Comparison of ENCODE assay signal across 1 cellular context in genomic region chr15:63391669-63392354, GRCh38.
A peak's percentile ranks its signal among the peaks of the same experiment; 100 is the strongest.
TF ChIP-seq lines count a peak whose summit lies in the region.

No MANE protein-coding gene starts in this region.

TF ChIP-seq in K562, 482 proteins besides CTCF, POLR2A, EP300 and RAD21 (continued from another document and continues in another):
- TF ChIP-seq, protein P1, sequence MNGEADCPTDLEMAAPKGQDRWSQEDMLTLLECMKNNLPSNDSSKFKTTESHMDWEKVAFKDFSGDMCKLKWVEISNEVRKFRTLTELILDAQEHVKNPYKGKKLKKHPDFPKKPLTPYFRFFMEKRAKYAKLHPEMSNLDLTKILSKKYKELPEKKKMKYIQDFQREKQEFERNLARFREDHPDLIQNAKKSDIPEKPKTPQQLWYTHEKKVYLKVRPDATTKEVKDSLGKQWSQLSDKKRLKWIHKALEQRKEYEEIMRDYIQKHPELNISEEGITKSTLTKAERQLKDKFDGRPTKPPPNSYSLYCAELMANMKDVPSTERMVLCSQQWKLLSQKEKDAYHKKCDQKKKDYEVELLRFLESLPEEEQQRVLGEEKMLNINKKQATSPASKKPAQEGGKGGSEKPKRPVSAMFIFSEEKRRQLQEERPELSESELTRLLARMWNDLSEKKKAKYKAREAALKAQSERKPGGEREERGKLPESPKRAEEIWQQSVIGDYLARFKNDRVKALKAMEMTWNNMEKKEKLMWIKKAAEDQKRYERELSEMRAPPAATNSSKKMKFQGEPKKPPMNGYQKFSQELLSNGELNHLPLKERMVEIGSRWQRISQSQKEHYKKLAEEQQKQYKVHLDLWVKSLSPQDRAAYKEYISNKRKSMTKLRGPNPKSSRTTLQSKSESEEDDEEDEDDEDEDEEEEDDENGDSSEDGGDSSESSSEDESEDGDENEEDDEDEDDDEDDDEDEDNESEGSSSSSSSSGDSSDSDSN (IDR thresholded peaks at IDR 0.05; ENCODE audit: borderline replicate concordance in 1 of 2, low read depth in 2 of 2, low read length in 2 of 2), result no peak
- no peak for TF ChIP-seq MAFG (tag; conservative IDR thresholded peaks at IDR 0.05)
- TF ChIP-seq FUS (optimal IDR thresholded peaks at IDR 0.05; ENCODE audit: low read depth, low read length), result no peak
- peak; percentile 44 for TF ChIP-seq EGR1 (conservative IDR thresholded peaks at IDR 0.05)
- 0 out of 2 replicates have a peak, but pooled peaks have one; percentile 4 for TF ChIP-seq BHLHE40 (IDR thresholded peaks at IDR 0.05; ENCODE audit: low read length)
- TF ChIP-seq ATF3 (IDR thresholded peaks at IDR 0.05), result no peak
- TF ChIP-seq ATF3 (CRISPR knock-in tag; conservative IDR thresholded peaks at IDR 0.05), result no peak
- TF ChIP-seq SOX6 (IDR thresholded peaks at IDR 0.05), result peak; percentile 65
- TF ChIP-seq, protein P2, sequence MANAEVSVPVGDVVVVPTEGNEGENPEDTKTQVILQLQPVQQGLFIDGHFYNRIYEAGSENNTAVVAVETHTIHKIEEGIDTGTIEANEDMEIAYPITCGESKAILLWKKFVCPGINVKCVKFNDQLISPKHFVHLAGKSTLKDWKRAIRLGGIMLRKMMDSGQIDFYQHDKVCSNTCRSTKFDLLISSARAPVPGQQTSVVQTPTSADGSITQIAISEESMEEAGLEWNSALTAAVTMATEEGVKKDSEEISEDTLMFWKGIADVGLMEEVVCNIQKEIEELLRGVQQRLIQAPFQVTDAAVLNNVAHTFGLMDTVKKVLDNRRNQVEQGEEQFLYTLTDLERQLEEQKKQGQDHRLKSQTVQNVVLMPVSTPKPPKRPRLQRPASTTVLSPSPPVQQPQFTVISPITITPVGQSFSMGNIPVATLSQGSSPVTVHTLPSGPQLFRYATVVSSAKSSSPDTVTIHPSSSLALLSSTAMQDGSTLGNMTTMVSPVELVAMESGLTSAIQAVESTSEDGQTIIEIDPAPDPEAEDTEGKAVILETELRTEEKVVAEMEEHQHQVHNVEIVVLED (CRISPR knock-in tag; IDR thresholded peaks at IDR 0.05), result no peak
- TF ChIP-seq, protein P3, sequence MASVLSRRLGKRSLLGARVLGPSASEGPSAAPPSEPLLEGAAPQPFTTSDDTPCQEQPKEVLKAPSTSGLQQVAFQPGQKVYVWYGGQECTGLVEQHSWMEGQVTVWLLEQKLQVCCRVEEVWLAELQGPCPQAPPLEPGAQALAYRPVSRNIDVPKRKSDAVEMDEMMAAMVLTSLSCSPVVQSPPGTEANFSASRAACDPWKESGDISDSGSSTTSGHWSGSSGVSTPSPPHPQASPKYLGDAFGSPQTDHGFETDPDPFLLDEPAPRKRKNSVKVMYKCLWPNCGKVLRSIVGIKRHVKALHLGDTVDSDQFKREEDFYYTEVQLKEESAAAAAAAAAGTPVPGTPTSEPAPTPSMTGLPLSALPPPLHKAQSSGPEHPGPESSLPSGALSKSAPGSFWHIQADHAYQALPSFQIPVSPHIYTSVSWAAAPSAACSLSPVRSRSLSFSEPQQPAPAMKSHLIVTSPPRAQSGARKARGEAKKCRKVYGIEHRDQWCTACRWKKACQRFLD (CRISPR knock-in tag; IDR thresholded peaks at IDR 0.05), result no peak
- 0 out of 2 replicates have a peak, but pooled peaks have one; percentile 55 for TF ChIP-seq ZNF76 (CRISPR knock-in tag; IDR thresholded peaks at IDR 0.05; ENCODE audit: borderline replicate concordance)
- no peak for TF ChIP-seq HDAC2 (IDR thresholded peaks at IDR 0.05)
- no peak for TF ChIP-seq ZNF696 (CRISPR knock-in tag; conservative IDR thresholded peaks at IDR 0.05)
- TF ChIP-seq ILK (tag; IDR thresholded peaks at IDR 0.05; ENCODE audit: borderline replicate concordance, low read depth), result 0 out of 2 replicates have a peak, but pooled peaks have one; percentile 28
- TF ChIP-seq GABPA (tag; conservative IDR thresholded peaks at IDR 0.05; ENCODE audit: low read depth), result no peak; the same call in 1 of the 2 replicates
- 0 out of 2 replicates have a peak, but pooled peaks have one; percentile 19 for TF ChIP-seq NCOA1 (IDR thresholded peaks at IDR 0.05; ENCODE audit: low read depth)
- TF ChIP-seq KLF13 (tag; IDR thresholded peaks at IDR 0.05; ENCODE audit: borderline replicate concordance, low read depth), result no peak
- TF ChIP-seq, protein P4, sequence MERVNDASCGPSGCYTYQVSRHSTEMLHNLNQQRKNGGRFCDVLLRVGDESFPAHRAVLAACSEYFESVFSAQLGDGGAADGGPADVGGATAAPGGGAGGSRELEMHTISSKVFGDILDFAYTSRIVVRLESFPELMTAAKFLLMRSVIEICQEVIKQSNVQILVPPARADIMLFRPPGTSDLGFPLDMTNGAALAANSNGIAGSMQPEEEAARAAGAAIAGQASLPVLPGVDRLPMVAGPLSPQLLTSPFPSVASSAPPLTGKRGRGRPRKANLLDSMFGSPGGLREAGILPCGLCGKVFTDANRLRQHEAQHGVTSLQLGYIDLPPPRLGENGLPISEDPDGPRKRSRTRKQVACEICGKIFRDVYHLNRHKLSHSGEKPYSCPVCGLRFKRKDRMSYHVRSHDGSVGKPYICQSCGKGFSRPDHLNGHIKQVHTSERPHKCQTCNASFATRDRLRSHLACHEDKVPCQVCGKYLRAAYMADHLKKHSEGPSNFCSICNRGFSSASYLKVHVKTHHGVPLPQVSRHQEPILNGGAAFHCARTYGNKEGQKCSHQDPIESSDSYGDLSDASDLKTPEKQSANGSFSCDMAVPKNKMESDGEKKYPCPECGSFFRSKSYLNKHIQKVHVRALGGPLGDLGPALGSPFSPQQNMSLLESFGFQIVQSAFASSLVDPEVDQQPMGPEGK (CRISPR knock-in tag; IDR thresholded peaks at IDR 0.05; ENCODE audit: borderline replicate concordance), result no peak
- no peak for TF ChIP-seq ZNF586 (CRISPR knock-in tag; conservative IDR thresholded peaks at IDR 0.05)
- TF ChIP-seq CHCHD3 (CRISPR knock-in tag; IDR thresholded peaks at IDR 0.05), result no peak
- TF ChIP-seq HDAC3 (IDR thresholded peaks at IDR 0.05; ENCODE audit: borderline replicate concordance, partially characterized antibody), result no peak
- TF ChIP-seq, protein P5, sequence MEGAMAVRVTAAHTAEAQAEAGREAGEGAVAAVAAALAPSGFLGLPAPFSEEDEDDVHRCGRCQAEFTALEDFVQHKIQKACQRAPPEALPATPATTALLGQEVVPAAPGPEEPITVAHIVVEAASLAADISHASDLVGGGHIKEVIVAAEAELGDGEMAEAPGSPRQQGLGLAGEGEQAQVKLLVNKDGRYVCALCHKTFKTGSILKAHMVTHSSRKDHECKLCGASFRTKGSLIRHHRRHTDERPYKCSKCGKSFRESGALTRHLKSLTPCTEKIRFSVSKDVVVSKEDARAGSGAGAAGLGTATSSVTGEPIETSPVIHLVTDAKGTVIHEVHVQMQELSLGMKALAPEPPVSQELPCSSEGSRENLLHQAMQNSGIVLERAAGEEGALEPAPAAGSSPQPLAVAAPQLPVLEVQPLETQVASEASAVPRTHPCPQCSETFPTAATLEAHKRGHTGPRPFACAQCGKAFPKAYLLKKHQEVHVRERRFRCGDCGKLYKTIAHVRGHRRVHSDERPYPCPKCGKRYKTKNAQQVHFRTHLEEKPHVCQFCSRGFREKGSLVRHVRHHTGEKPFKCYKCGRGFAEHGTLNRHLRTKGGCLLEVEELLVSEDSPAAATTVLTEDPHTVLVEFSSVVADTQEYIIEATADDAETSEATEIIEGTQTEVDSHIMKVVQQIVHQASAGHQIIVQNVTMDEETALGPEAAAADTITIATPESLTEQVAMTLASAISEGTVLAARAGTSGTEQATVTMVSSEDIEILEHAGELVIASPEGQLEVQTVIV (CRISPR knock-in tag; IDR thresholded peaks at IDR 0.05; ENCODE audit: borderline replicate concordance), result no peak
- TF ChIP-seq PHF21A (IDR thresholded peaks at IDR 0.05; ENCODE audit: borderline replicate concordance, low read depth), result no peak
- TF ChIP-seq CSDE1 (IDR thresholded peaks at IDR 0.05), result no peak
- no peak for TF ChIP-seq SP1 (CRISPR knock-in tag; IDR thresholded peaks at IDR 0.05)
- TF ChIP-seq AFF4 (CRISPR knock-in tag; IDR thresholded peaks at IDR 0.05), result no peak
- no peak for TF ChIP-seq MYC (IDR thresholded peaks at IDR 0.05; ENCODE audit: low read depth, low read length)
- no peak for TF ChIP-seq MYC (CRISPR knock-in tag; IDR thresholded peaks at IDR 0.05; ENCODE audit: borderline replicate concordance, low read depth)
- no peak for TF ChIP-seq NR2C2 (CRISPR knock-in tag; IDR thresholded peaks at IDR 0.05)
- peak; percentile 18; the same call in 1 of the 2 replicates for TF ChIP-seq NR2C2 (tag; IDR thresholded peaks at IDR 0.05)
- TF ChIP-seq, protein P6, sequence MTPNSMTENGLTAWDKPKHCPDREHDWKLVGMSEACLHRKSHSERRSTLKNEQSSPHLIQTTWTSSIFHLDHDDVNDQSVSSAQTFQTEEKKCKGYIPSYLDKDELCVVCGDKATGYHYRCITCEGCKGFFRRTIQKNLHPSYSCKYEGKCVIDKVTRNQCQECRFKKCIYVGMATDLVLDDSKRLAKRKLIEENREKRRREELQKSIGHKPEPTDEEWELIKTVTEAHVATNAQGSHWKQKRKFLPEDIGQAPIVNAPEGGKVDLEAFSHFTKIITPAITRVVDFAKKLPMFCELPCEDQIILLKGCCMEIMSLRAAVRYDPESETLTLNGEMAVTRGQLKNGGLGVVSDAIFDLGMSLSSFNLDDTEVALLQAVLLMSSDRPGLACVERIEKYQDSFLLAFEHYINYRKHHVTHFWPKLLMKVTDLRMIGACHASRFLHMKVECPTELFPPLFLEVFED (CRISPR knock-in tag; conservative IDR thresholded peaks at IDR 0.05), result no peak
- no peak for TF ChIP-seq PTBP1 (IDR thresholded peaks at IDR 0.05; ENCODE audit: low read depth, low read length)
- TF ChIP-seq MAFF (IDR thresholded peaks at IDR 0.05; ENCODE audit: low read length), result no peak
- peak; percentile 81 for TF ChIP-seq RBBP5 (IDR thresholded peaks at IDR 0.05; ENCODE audit: borderline replicate concordance, insufficient read depth, low read length, poor library complexity, severe bottlenecking)
- no peak for TF ChIP-seq MNT (conservative IDR thresholded peaks at IDR 0.05)
- TF ChIP-seq, protein P7, sequence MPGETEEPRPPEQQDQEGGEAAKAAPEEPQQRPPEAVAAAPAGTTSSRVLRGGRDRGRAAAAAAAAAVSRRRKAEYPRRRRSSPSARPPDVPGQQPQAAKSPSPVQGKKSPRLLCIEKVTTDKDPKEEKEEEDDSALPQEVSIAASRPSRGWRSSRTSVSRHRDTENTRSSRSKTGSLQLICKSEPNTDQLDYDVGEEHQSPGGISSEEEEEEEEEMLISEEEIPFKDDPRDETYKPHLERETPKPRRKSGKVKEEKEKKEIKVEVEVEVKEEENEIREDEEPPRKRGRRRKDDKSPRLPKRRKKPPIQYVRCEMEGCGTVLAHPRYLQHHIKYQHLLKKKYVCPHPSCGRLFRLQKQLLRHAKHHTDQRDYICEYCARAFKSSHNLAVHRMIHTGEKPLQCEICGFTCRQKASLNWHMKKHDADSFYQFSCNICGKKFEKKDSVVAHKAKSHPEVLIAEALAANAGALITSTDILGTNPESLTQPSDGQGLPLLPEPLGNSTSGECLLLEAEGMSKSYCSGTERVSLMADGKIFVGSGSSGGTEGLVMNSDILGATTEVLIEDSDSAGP (CRISPR knock-in tag; IDR thresholded peaks at IDR 0.05), result no peak
- TF ChIP-seq ZNF445 (CRISPR knock-in tag; IDR thresholded peaks at IDR 0.05; ENCODE audit: low read depth), result no peak
- TF ChIP-seq ZNF644 (tag; IDR thresholded peaks at IDR 0.05; ENCODE audit: low read depth), result peak; percentile 79; the same call in 1 of the 2 replicates
- no peak for TF ChIP-seq NCOR1 (IDR thresholded peaks at IDR 0.05)
- no peak for TF ChIP-seq HMGN3 (IDR thresholded peaks at IDR 0.05; ENCODE audit: borderline replicate concordance, extremely low read depth, insufficient read length, low read depth, low read length)
- TF ChIP-seq POLR2H (tag; IDR thresholded peaks at IDR 0.05; ENCODE audit: low read depth), result peak; percentile 66
- TF ChIP-seq ADNP (tag; IDR thresholded peaks at IDR 0.05), result no peak; the same call in 1 of the 2 replicates
- TF ChIP-seq RBFOX2 (IDR thresholded peaks at IDR 0.05; ENCODE audit: low read depth, low read length), result no peak
- TF ChIP-seq EHMT2 (IDR thresholded peaks at IDR 0.05), result peak; percentile 73
- peak; percentile 31; the same call in 1 of the 2 replicates for TF ChIP-seq SPI1 (IDR thresholded peaks at IDR 0.05; ENCODE audit: borderline replicate concordance, low read depth, low read length)
- TF ChIP-seq MIER1 (IDR thresholded peaks at IDR 0.05; ENCODE audit: low read depth), result no peak
